In the genomic region with DNA sequence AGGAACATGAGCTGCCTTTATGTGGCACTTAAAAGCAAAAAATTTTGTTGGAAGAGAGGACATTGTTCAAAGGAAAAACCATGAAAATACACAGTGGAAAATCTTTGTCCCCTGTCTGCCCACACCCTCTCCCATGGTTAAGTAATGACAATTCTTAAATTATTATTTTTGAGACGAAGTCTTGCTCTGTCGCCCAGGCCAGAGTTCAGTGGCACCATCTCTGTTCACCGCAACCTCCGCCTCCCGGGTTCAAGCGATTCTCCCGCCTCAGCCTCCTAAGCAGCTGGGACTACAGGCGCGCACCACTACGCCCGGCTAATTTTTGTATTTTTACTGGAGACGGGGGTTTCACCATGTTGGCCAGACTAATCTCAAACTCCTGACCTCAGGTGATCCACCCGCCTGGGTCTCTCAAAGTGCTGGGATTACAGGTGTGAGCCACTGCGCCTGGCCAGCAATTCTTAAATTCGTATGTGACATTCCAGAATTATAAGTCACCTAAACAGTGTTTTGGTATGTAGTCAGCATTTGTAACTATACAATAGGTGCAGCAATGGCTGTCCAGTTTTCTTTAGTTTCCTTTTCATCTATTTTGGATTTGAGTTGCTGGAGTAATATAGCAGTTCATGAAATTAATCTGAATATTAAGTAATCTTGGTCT, we compare ENCODE assay signal across 8 cellular contexts. TPM values are rescaled to one million over a fixed set of nuclear protein-coding genes. Genes with fewer than 3 reads are reported as not detected.
DNase-seq lines count a peak whose midpoint lies in the region; ATAC-seq, FAIRE-seq and TF ChIP-seq lines count a peak whose summit lies in the region.

No MANE protein-coding gene starts in this region.

- H3K36me3 ChIP-seq in cardiac muscle cell (peaks cover 3% of the 10 kb centered on the region), body of pancreas (replicated peaks in 1 of 2; ENCODE audit: insufficient read depth in 1 of 2, low read depth in 2 of 2) (peaks cover 0 to 6% of the 10 kb centered on the region in 2 donors), aorta (ENCODE audit: control insufficient read depth in 1 of 2, insufficient read depth in 2 of 2, low read length in 1 of 2) (peaks cover 0 to 2% of the 10 kb centered on the region in 2 donors)

- no peak for DNase-seq in cardiac muscle cell (ENCODE audit: low read depth in 1 of 2, low spot score in 1 of 2)
- no peak for DNase-seq in Right ventricle myocardium inferior (ENCODE audit: missing footprints)
- no peak for DNase-seq in body of pancreas
- DNase-seq in aorta = no peak
- DNase-seq in RCC 7860 (ENCODE audit: low spot score) = no peak
- DNase-seq in AG08395 (ENCODE audit: low spot score) = no peak
- no peak for DNase-seq in activated CD4-positive, alpha-beta T cell treated with anti-CD3 and anti-CD28 coated beads, Interleukin-2, amount 50 U/mL, for 48 hours

- TF ChIP-seq CTCF in cardiac muscle cell (IDR thresholded peaks at IDR 0.05; ENCODE audit: low read depth, low read length) (no peak), body of pancreas (IDR thresholded peaks at IDR 0.05) (no peak)

- ATAC-seq in Right ventricle myocardium inferior (no peak), body of pancreas (no peak), aorta (ENCODE audit: low FRiP score) (no peak)

- H3K27ac ChIP-seq in cardiac muscle cell (peak overlapping the region; percentile 84), body of pancreas (peak overlapping the region; percentile 92 to 99 (median 94)), aorta (ENCODE audit: low read depth in 1 of 2, low read length in 2 of 2) (peak overlapping the region in 1 of 2 donors; percentile 41)

- 70 to 77% methylated on average over 15 of the region's 15 CpGs for WGBS in body of pancreas, 2 donors
- 82 to 84% methylated on average over 15 of the region's 15 CpGs for WGBS in aorta, 2 donors

- H3K4me3 ChIP-seq in cardiac muscle cell (peak overlapping the region; percentile 86), body of pancreas (no peak overlapping the region), mononuclear cell (ENCODE audit: low read length) (peak overlapping the region; percentile 98), aorta (ENCODE audit: low read length in 2 of 2) (peak overlapping the region; percentile 19 to 38)

- no peaks in the 10 kb centered on the region for H3K27me3 ChIP-seq in cardiac muscle cell
- no peaks in the 10 kb centered on the region for H3K27me3 ChIP-seq in body of pancreas
- H3K27me3 ChIP-seq in mononuclear cell (ENCODE audit: insufficient read depth, low read length) = no peaks in the 10 kb centered on the region
- H3K27me3 ChIP-seq in aorta (ENCODE audit: control insufficient read depth in 1 of 2, insufficient read depth in 2 of 2, low read length in 1 of 2) = no peaks in the 10 kb centered on the region

- TF ChIP-seq POLR2A in body of pancreas (IDR thresholded peaks at IDR 0.05) = no peak

- H3K4me1 ChIP-seq in cardiac muscle cell (ENCODE audit: low read depth) (peaks cover 11% of the 10 kb centered on the region), body of pancreas (peaks cover 28% of the 10 kb centered on the region), mononuclear cell (ENCODE audit: insufficient read depth, low read length) (peaks cover 44% of the 10 kb centered on the region), aorta (ENCODE audit: control insufficient read depth in 1 of 2, insufficient read depth in 2 of 2, low read length in 2 of 2) (peaks cover 0 to 1% of the 10 kb centered on the region in 2 donors)

- FAIRE-seq in RCC 7860 (lab: Jason Lieb, UNC) = no peak

- intact Hi-C loops in Right ventricle myocardium inferior (cut with DNase I) = loop anchor here (1.0 kb wide), 1 partner anchor 76 kb away; a partner anchor contains a TSS
- intact Hi-C loops in body of pancreas (cut with DNase I) = no loop called here
- intact Hi-C loops in aorta (cut with DNase I) = loop anchor here (1.0 to 10.0 kb wide), 4 partner anchors 74 to 751 kb away; a partner anchor contains a TSS

- H3K9me3 ChIP-seq in cardiac muscle cell (ENCODE audit: low read depth) = no peaks in the 10 kb centered on the region
- no peaks in the 10 kb centered on the region for H3K9me3 ChIP-seq in body of pancreas
- no peaks in the 10 kb centered on the region for H3K9me3 ChIP-seq in mononuclear cell (ENCODE audit: low read depth, low read length)
- H3K9me3 ChIP-seq in aorta (ENCODE audit: control insufficient read depth, low read length) = no peaks in the 10 kb centered on the region

RNA-seq across cellular contexts. Expression of a gene that starts 0.6 kb away (rescaled TPM):
- total RNA-seq in cardiac muscle cell (21.4 and 26.3 TPM in 2 replicates), Right ventricle myocardium inferior (58.5 TPM), body of pancreas (10 to 100 TPM; 50.1 TPM), mononuclear cell (74.5 TPM), aorta (100 to 1,000 TPM; 114 to 125 TPM)
- polyA plus RNA-seq in cardiac muscle cell (52.4 and 54.5 TPM in 2 replicates), aorta (10 to 100 TPM; 32.9 to 39.0 TPM)

Comparison
In these comparisons a context has a peak if more than half of its experiments do, and no peak if none do; other contexts are left out.
1. H3K4me3 ChIP-seq: peak in cardiac muscle cell (single experiment), mononuclear cell (single experiment) and aorta (2 of 2); none in body of pancreas (0 of 2).